Comparison of ENCODE assay signal across 28 cellular contexts in genomic region chr12:115324949-115325638, GRCh38.
A peak's percentile ranks its signal among the peaks of the same experiment; 100 is the strongest.
DNase-seq lines count a peak whose midpoint lies in the region; ATAC-seq, FAIRE-seq and TF ChIP-seq lines count a peak whose summit lies in the region.
"Had no signal": no experiment of that assay in that cellular context is flagged by ENCODE, and none has a peak within 500 bp of the region (broad histone marks: within the 10 kb centered on the region; RNA-seq: fewer than 3 reads in every experiment).

No MANE protein-coding gene starts in this region.

- DNase-seq in HepG2 (ENCODE audit: low spot score): no peak
- peak; percentile 71 for DNase-seq in fibroblast of villous mesenchyme (ENCODE audit: low read depth)
- no peak for DNase-seq in sciatic nerve (ENCODE audit: low spot score)
- DNase-seq in H4 (ENCODE audit: low spot score): no peak
- no peak for DNase-seq in iPS-NIHi11 (ENCODE audit: low spot score)
- DNase-seq in SIG-M5 (lab: John Stamatoyannopoulos, UW): no peak
- DNase-seq: activated CD4-positive, alpha-beta T cell treated with anti-CD3 and anti-CD28 coated beads for 36 hours; activated CD8-positive, alpha-beta memory T cell treated with anti-CD3 and anti-CD28 coated beads, Interleukin-2, amount 10 ng/mL, durations not matched to agents 7 days and 5 days; activated naive CD4-positive, alpha-beta T cell treated with Interleukin-2 at 50 U/mL for 16 hours; activated T-cell treated with anti-CD3 and anti-CD28 coated beads, Interleukin-2, amount 50 U/mL, for 72 hours; dermis blood vessel endothelial cell; DMS53; immature natural killer cell; Kasumi-1; NCI-H187; NCI-H526; psoas muscle; stimulated activated CD4-positive, alpha-beta T cell treated with anti-CD3 and anti-CD28 coated beads, Interleukin-2, amount 100 ng/mL, for 24 hours; T-helper 17 cell had no signal

- no peaks in the 10 kb centered on the region for H3K36me3 ChIP-seq in liver (ENCODE audit: control insufficient read depth in 4 of 4, insufficient read depth in 3 of 4, low read depth in 1 of 4, low read length in 3 of 4)
- H3K36me3 ChIP-seq in HepG2 (replicated peaks in 1 of 2; ENCODE audit: control insufficient read depth in 1 of 2, insufficient read depth in 2 of 2, low read length in 2 of 2): no peaks in the 10 kb centered on the region
- H3K36me3 ChIP-seq: BLaER1, cardiac muscle cell, neural progenitor cell had no signal

- CTCF ChIA-PET in HepG2 (lab: Yijun Ruan, JAX; ENCODE audit: low intra/inter-chr PET ratio, low total read pairs): no interaction called here

- TF ChIP-seq EP300 in HepG2 (IDR thresholded peaks at IDR 0.05; ENCODE audit: low read depth in 2 of 2, low read length in 2 of 2) (no peak), HepG2 (CRISPR knock-in tag; IDR thresholded peaks at IDR 0.05; ENCODE audit: borderline replicate concordance) (no peak)

- H3K4me1 ChIP-seq in liver (ENCODE audit: control insufficient read depth in 4 of 4, insufficient read depth in 4 of 4, low read length in 3 of 4) (peaks cover 0 to 12% (median 6%) of the 10 kb centered on the region in 4 donors), HepG2 (ENCODE audit: insufficient read depth, low read length) (no peaks in the 10 kb centered on the region)
- H3K4me1 ChIP-seq: neural progenitor cell, psoas muscle had no signal

- H4K20me1 ChIP-seq in HepG2 (ENCODE audit: insufficient read depth, low read length): no peaks in the 10 kb centered on the region
- H4K20me1 ChIP-seq: BLaER1 had no signal

- intact Hi-C loops in HepG2 (cut with micrococcal nuclease; ENCODE audit: unreplicated experiment): no loop called here
- intact Hi-C loops in sciatic nerve (cut with DNase I): no loop called here

- no peak for TF ChIP-seq CTCF in liver (IDR thresholded peaks at IDR 0.05; ENCODE audit: low read depth, low read length, missing input control)
- no peak for TF ChIP-seq CTCF in HepG2 (CRISPR knock-in tag; IDR thresholded peaks at IDR 0.05)
- no peak for TF ChIP-seq CTCF in fibroblast of villous mesenchyme (IDR thresholded peaks at IDR 0.05; ENCODE audit: insufficient read depth, low read depth, low read length)

- H3K9ac ChIP-seq in liver (ENCODE audit: low read depth in 1 of 2, low read length in 2 of 2) (no peak overlapping the region), HepG2 (ENCODE audit: insufficient read depth, low read depth, low read length) (no peak overlapping the region)
- H3K9ac ChIP-seq: BLaER1, neural progenitor cell had no signal

- no peaks in the 10 kb centered on the region for H3K79me2 ChIP-seq in HepG2 (ENCODE audit: insufficient read depth, low read length)

- H3K27me3 ChIP-seq in liver (ENCODE audit: control insufficient read depth in 4 of 4, insufficient read depth in 4 of 4, low read length in 3 of 4) (no peaks in the 10 kb centered on the region), HepG2 (ENCODE audit: control insufficient read depth in 1 of 2, insufficient read depth in 2 of 2, low read length in 2 of 2) (peaks cover 0 to 4% of the 10 kb centered on the region in 2 experiments; a peak in 1 of 5 replicates)
- H3K27me3 ChIP-seq: BLaER1, cardiac muscle cell, neural progenitor cell had no signal

- in situ Hi-C loops in HepG2 (cut with HindIII; ENCODE audit: extremely low pct_ligation_motif_present, low pct_unique_long_range_greater_than_20kb): no loop called here

- 44% methylated on average over 5 of the region's 5 CpGs for WGBS in liver
- 33% methylated on average over 5 of the region's 5 CpGs for WGBS in HepG2 (ENCODE audit: low lambda C conversion rate)

- H3K4me3 ChIP-seq in liver (ENCODE audit: low read depth in 1 of 3, low read length in 3 of 3) (no peak overlapping the region), HepG2 (replicated peaks in 1 of 3; ENCODE audit: insufficient read depth in 1 of 3, low read depth in 2 of 3, low read length in 3 of 3) (no peak overlapping the region), fibroblast of villous mesenchyme (ENCODE audit: low read depth, low read length) (no peak overlapping the region)
- H3K4me3 ChIP-seq: BLaER1, cardiac muscle cell, neural progenitor cell, psoas muscle had no signal

- no peak for FAIRE-seq in HepG2 (lab: Jason Lieb, UNC)
- FAIRE-seq: endothelial cell of umbilical vein, H54, small intestine had no signal

- no TSS peak for BruUV-seq in HepG2 (replicated peaks; lab: Mats Ljungman, UMichigan)

- H3K4me2 ChIP-seq in HepG2 (ENCODE audit: low read depth, low read length): no peak overlapping the region
- H3K4me2 ChIP-seq: BLaER1, neural progenitor cell had no signal

- H3K9me3 ChIP-seq in liver (ENCODE audit: control insufficient read depth in 4 of 4, low read length in 3 of 4) (no peaks in the 10 kb centered on the region), HepG2 (ENCODE audit: low read length) (no peaks in the 10 kb centered on the region)
- H3K9me3 ChIP-seq: BLaER1, psoas muscle had no signal

- TF ChIP-seq POLR2A in HepG2 (IDR thresholded peaks at IDR 0.05; ENCODE audit: insufficient read depth in 1 of 2, low read depth in 2 of 2, low read length in 2 of 2): no peak

- H2AFZ ChIP-seq in HepG2 (ENCODE audit: low read length): no peak overlapping the region
- H2AFZ ChIP-seq: neural progenitor cell had no signal

- ATAC-seq in HepG2 (no peak), sciatic nerve (peak; percentile 75), HG02938 (IDR thresholded peaks at IDR 0.05; ENCODE audit: unreplicated experiment) (no peak)
- ATAC-seq: activated CD4-positive, alpha-beta T cell treated with anti-CD3 and anti-CD28 coated beads for 36 hours; activated CD8-positive, alpha-beta memory T cell treated with anti-CD3 and anti-CD28 coated beads, Interleukin-2, amount 10 ng/mL, durations not matched to agents 7 days and 5 days; activated T-cell treated with anti-CD3 and anti-CD28 coated beads, Interleukin-2, amount 50 U/mL, for 72 hours; Panc1; psoas muscle; T-helper 17 cell had no signal

- TF ChIP-seq RAD21 in liver (IDR thresholded peaks at IDR 0.05) (no peak), HepG2 (CRISPR knock-in tag; IDR thresholded peaks at IDR 0.05) (no peak)

- H3K27ac ChIP-seq in liver (ENCODE audit: low read depth in 1 of 2, low read length in 2 of 2) (no peak overlapping the region), HepG2 (ENCODE audit: extremely low read length, insufficient read depth, low read length) (no peak overlapping the region)
- H3K27ac ChIP-seq: BLaER1, cardiac muscle cell, neural progenitor cell, psoas muscle had no signal

- POLR2A ChIA-PET in HepG2 (lab: Yijun Ruan, JAX): no interaction called here

TF ChIP-seq in liver, 16 proteins besides CTCF, POLR2A, EP300 and RAD21:
- no peak for TF ChIP-seq TAF1 (conservative IDR thresholded peaks at IDR 0.05)
- TF ChIP-seq NR2F2 (IDR thresholded peaks at IDR 0.05): peak; percentile 23

TF ChIP-seq in HepG2, 621 proteins besides CTCF, POLR2A, EP300 and RAD21:
- TF ChIP-seq ZNF547 (CRISPR knock-in tag; IDR thresholded peaks at IDR 0.05) (no peak), REST (IDR thresholded peaks at IDR 0.05; ENCODE audit: borderline replicate concordance in 1 of 2, low read depth in 1 of 2, low read length in 2 of 2) (no peak)
